ENCODE assay signal across 27 cellular contexts in genomic region chr21:19034041-19034440, GRCh38.
"Had no signal": no experiment of that assay in that cellular context is flagged by ENCODE, and none has a peak within 500 bp of the region (broad histone marks: within the 10 kb centered on the region; RNA-seq: fewer than 3 reads in every experiment).

No MANE protein-coding gene starts in this region.

- H3K36me3 Mint-ChIP-seq: activated naive CD4-positive, alpha-beta T cell treated with anti-CD3 and anti-CD28 coated beads, Interleukin-2, amount 50 U/mL, for 24 hours; activated naive CD8-positive, alpha-beta T cell treated with anti-CD3 and anti-CD28 coated beads, Interleukin-2, amount 10 ng/mL, durations not matched to agents 7 days and 5 days had no signal

- H3K36me3 ChIP-seq: ascending aorta, cardiac muscle cell, SJSA1 had no signal

- H3K9ac ChIP-seq: SK-N-SH had no signal

- H3K4me1 Mint-ChIP-seq: activated CD4-positive, alpha-beta T cell treated with anti-CD3 and anti-CD28 coated beads for 36 hours; activated CD4-positive, alpha-beta T cell treated with anti-CD3 and anti-CD28 coated beads, Interleukin-2, amount 10 ng/mL, durations not matched to agents 7 days and 5 days; activated naive CD4-positive, alpha-beta T cell treated with anti-CD3 and anti-CD28 coated beads, Interleukin-2, amount 50 U/mL, for 24 hours; activated naive CD8-positive, alpha-beta T cell treated with anti-CD3 and anti-CD28 coated beads, Interleukin-2, amount 10 ng/mL, durations not matched to agents 7 days and 5 days; central memory CD8-positive, alpha-beta T cell had no signal

- H3K27me3 Mint-ChIP-seq: activated CD4-positive, alpha-beta T cell treated with anti-CD3 and anti-CD28 coated beads for 36 hours; activated CD4-positive, alpha-beta T cell treated with anti-CD3 and anti-CD28 coated beads, Interleukin-2, amount 10 ng/mL, durations not matched to agents 7 days and 5 days; activated naive CD4-positive, alpha-beta T cell treated with anti-CD3 and anti-CD28 coated beads, Interleukin-2, amount 50 U/mL, for 24 hours; activated naive CD8-positive, alpha-beta T cell treated with anti-CD3 and anti-CD28 coated beads, Interleukin-2, amount 10 ng/mL, durations not matched to agents 7 days and 5 days; activated T-cell treated with anti-CD3 and anti-CD28 coated beads, Interleukin-2, amount 50 U/mL, for 24 hours; central memory CD8-positive, alpha-beta T cell had no signal

- H3K4me1 ChIP-seq: ascending aorta, SJSA1 had no signal

- H3K27ac Mint-ChIP-seq: activated CD4-positive, alpha-beta T cell treated with anti-CD3 and anti-CD28 coated beads for 36 hours; activated CD4-positive, alpha-beta T cell treated with anti-CD3 and anti-CD28 coated beads, Interleukin-2, amount 10 ng/mL, durations not matched to agents 7 days and 5 days; activated CD8-positive, alpha-beta T cell treated with anti-CD3 and anti-CD28 coated beads, Interleukin-2, amount 10 ng/mL, durations not matched to agents 7 days and 5 days; activated naive CD4-positive, alpha-beta T cell treated with anti-CD3 and anti-CD28 coated beads, Interleukin-2, amount 50 U/mL, for 24 hours; activated naive CD8-positive, alpha-beta T cell treated with anti-CD3 and anti-CD28 coated beads, Interleukin-2, amount 10 ng/mL, durations not matched to agents 7 days and 5 days; activated T-cell treated with anti-CD3 and anti-CD28 coated beads, Interleukin-2, amount 50 U/mL, for 24 hours; activated T-helper 2 cell treated with anti-CD3 and anti-CD28 coated beads, Interferon-gamma antibody, Interleukin-2, Interleukin-4, amounts not matched to agents 10 μg/mL and 5 μg/mL and 100 μg/mL, durations not matched to agents 14 hours and 24 hours and 36 hours; T-helper 1 cell treated with Interleukin-12 subunit alpha and Interleukin-12 subunit beta and Interleukin-4 antibody, amounts not matched to agents 30 μg/mL and 1 μg/mL, for 36 hours; T-helper 2 cell treated with Interferon-gamma antibody and Interleukin-4, amounts not matched to agents 5 μg/mL and 100 μg/mL, for 36 hours had no signal

- ATAC-seq: activated CD4-positive, alpha-beta T cell treated with anti-CD3 and anti-CD28 coated beads for 36 hours; activated CD8-positive, alpha-beta T cell treated with anti-CD3 and anti-CD28 coated beads, Interleukin-2, amount 10 ng/mL, durations not matched to agents 7 days and 5 days; Panc1 had no signal

- DNase-seq: activated CD4-positive, alpha-beta T cell treated with anti-CD3 and anti-CD28 coated beads for 36 hours; activated CD4-positive, alpha-beta T cell treated with anti-CD3 and anti-CD28 coated beads, Interleukin-2, amount 10 ng/mL, durations not matched to agents 7 days and 5 days; activated CD4-positive, alpha-beta T cell treated with anti-CD3 and anti-CD28 coated beads, Interleukin-2, amount 50 U/mL, for 48 hours; activated CD8-positive, alpha-beta T cell treated with anti-CD3 and anti-CD28 coated beads, Interleukin-2, amount 10 ng/mL, durations not matched to agents 7 days and 5 days; activated gamma-delta T cell; activated naive CD4-positive, alpha-beta T cell treated with Interleukin-2 at 50 U/mL for 16 hours; activated naive CD8-positive, alpha-beta T cell treated with anti-CD3 and anti-CD28 coated beads, Interleukin-2, amount 10 ng/mL, durations not matched to agents 7 days and 5 days; activated T-cell treated with anti-CD3 and anti-CD28 coated beads, Interleukin-2, amount 50 U/mL, for 24 hours; amygdala; Karpas-422; KBM-7; NCI-H1105; NCI-H1417 treated with DMSO at 0.1 percent for 48 hours; NCI-H1930; NCI-H2081 treated with DMSO at 0.1 percent for 48 hours; NCI-H748 treated with DMSO at 0.1 percent for 48 hours; SHP77; SK-N-SH had no signal

- H3K4me3 ChIP-seq: ascending aorta, cardiac muscle cell, SJSA1 had no signal

- H3K4me2 ChIP-seq: SK-N-SH had no signal

- H3K27ac ChIP-seq: ascending aorta, cardiac muscle cell, SJSA1 had no signal

- H3K4me3 Mint-ChIP-seq: activated CD4-positive, alpha-beta T cell treated with anti-CD3 and anti-CD28 coated beads for 36 hours; activated CD4-positive, alpha-beta T cell treated with anti-CD3 and anti-CD28 coated beads, Interleukin-2, amount 10 ng/mL, durations not matched to agents 7 days and 5 days; activated CD8-positive, alpha-beta T cell treated with anti-CD3 and anti-CD28 coated beads, Interleukin-2, amount 10 ng/mL, durations not matched to agents 7 days and 5 days; activated naive CD4-positive, alpha-beta T cell treated with anti-CD3 and anti-CD28 coated beads, Interleukin-2, amount 50 U/mL, for 24 hours; activated naive CD8-positive, alpha-beta T cell treated with anti-CD3 and anti-CD28 coated beads, Interleukin-2, amount 10 ng/mL, durations not matched to agents 7 days and 5 days; activated T-cell treated with anti-CD3 and anti-CD28 coated beads, Interleukin-2, amount 50 U/mL, for 24 hours; central memory CD8-positive, alpha-beta T cell; T-helper 1 cell treated with Interleukin-12 subunit alpha and Interleukin-12 subunit beta and Interleukin-4 antibody, amounts not matched to agents 30 μg/mL and 1 μg/mL, for 36 hours; T-helper 2 cell treated with Interferon-gamma antibody and Interleukin-4, amounts not matched to agents 5 μg/mL and 100 μg/mL, for 36 hours had no signal

- H3K27me3 ChIP-seq: ascending aorta, cardiac muscle cell, SJSA1 had no signal

- H3K9me3 ChIP-seq: ascending aorta, SJSA1, SK-N-SH had no signal
